ENCODE assay signal across 1 cellular context in the genomic region with DNA sequence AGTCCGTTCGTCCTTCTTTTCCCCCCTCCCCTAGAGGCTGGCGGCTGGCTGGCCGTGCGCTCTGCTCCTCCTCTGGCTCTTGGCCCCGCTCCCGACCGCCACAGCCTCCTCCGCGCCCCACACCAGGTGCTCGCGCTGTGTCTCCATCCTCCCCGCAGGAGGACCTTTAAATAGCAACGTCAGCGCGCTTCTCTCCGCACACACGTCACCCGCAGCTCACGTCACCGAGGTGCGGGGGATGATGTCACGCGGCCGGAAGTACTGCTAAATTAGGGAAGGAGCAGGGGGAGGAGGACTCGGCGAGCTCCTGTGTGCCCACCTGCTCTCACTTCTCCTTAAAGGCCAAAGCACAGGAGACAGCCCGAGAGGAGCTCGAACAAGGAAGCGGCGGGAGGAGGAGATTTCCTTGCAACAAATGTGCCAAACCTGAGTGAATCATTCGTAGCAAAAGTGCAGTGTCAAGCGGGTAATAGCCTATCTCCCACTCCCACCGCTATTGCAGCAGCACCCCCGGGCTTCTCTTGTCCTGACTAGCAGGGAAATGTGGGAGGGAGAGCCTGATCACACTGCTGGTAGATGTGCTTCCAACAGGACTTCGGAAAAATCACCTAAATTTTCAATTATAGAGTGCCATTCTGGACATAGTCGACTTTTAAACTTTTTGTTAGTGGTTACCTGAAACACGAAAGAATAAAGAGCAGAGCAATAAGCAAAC.
TF ChIP-seq lines count a peak whose summit lies in the region.

No MANE protein-coding gene starts in this region.

TF ChIP-seq in K562, 482 proteins besides CTCF, POLR2A, EP300 and RAD21 (continued from another document):
- TF ChIP-seq MGA (IDR thresholded peaks at IDR 0.05) = peak; percentile 62
- TF ChIP-seq NCOA1 (IDR thresholded peaks at IDR 0.05; ENCODE audit: low read depth) = peak; percentile 99
- peak in 1 of 3 experiments; percentile 76; a peak in 1 of 6 replicates for TF ChIP-seq ZBTB11 (CRISPR knock-in tag; IDR thresholded peaks at IDR 0.05)
- no peak for TF ChIP-seq PHTF2 (CRISPR knock-in tag; IDR thresholded peaks at IDR 0.05)
- TF ChIP-seq YBX1 (IDR thresholded peaks at IDR 0.05) = no peak
- TF ChIP-seq LEF1 (IDR thresholded peaks at IDR 0.05) = 0 out of 2 replicates have a peak, but pooled peaks have one; percentile 27
- peak; percentile 91 for TF ChIP-seq SP1 (CRISPR knock-in tag; IDR thresholded peaks at IDR 0.05)
- no peak for TF ChIP-seq SAFB2 (IDR thresholded peaks at IDR 0.05; ENCODE audit: borderline replicate concordance, low read depth, low read length, severe bottlenecking)
- TF ChIP-seq CHD1 (IDR thresholded peaks at IDR 0.05; ENCODE audit: low read length) = no peak
- TF ChIP-seq SRSF1 (IDR thresholded peaks at IDR 0.05; ENCODE audit: low read depth, low read length) = 0 out of 2 replicates have a peak, but pooled peaks have one; percentile 75
- no peak; the same call in 1 of the 2 replicates for TF ChIP-seq DMBX1 (CRISPR knock-in tag; IDR thresholded peaks at IDR 0.05; ENCODE audit: borderline replicate concordance)
- TF ChIP-seq OTX1 (CRISPR knock-in tag; IDR thresholded peaks at IDR 0.05) = peak; percentile 62; the same call in 1 of the 2 replicates
- peak; percentile 94 for TF ChIP-seq ZBTB1 (CRISPR knock-in tag; IDR thresholded peaks at IDR 0.05; ENCODE audit: borderline replicate concordance, low read depth)
- TF ChIP-seq ATF1 (CRISPR knock-in tag; IDR thresholded peaks at IDR 0.05) = peak; percentile 91
- TF ChIP-seq ATF1 (tag; IDR thresholded peaks at IDR 0.05) = peak; percentile 100
- TF ChIP-seq TEAD2 (tag; IDR thresholded peaks at IDR 0.05) = no peak
- no peak for TF ChIP-seq FUS (optimal IDR thresholded peaks at IDR 0.05; ENCODE audit: low read depth, low read length)
- peak; percentile 98 for TF ChIP-seq ATF3 (IDR thresholded peaks at IDR 0.05)
- TF ChIP-seq ATF3 (CRISPR knock-in tag; conservative IDR thresholded peaks at IDR 0.05) = peak; percentile 66; the same call in 1 of the 2 replicates
- TF ChIP-seq THAP7 (CRISPR knock-in tag; IDR thresholded peaks at IDR 0.05) = no peak
- TF ChIP-seq XRCC5 (IDR thresholded peaks at IDR 0.05; ENCODE audit: low read depth, low read length) = peak; percentile 70; the same call in 1 of the 2 replicates
- TF ChIP-seq CEBPG (CRISPR knock-in tag; IDR thresholded peaks at IDR 0.05) = peak; percentile 68
- TF ChIP-seq CEBPG (tag; conservative IDR thresholded peaks at IDR 0.05 in 1 of 2, IDR thresholded peaks at IDR 0.05 in 1 of 2) = peak in 1 of 2 experiments; percentile 48; a peak in 1 of 4 replicates
- TF ChIP-seq CBX3 (IDR thresholded peaks at IDR 0.05; ENCODE audit: borderline replicate concordance in 1 of 2, low read length in 2 of 2) = no peak; a peak in 1 of 3 replicates
- TF ChIP-seq MECOM (CRISPR knock-in tag; IDR thresholded peaks at IDR 0.05) = no peak
- peak; percentile 99 for TF ChIP-seq ZNF316 (IDR thresholded peaks at IDR 0.05)
- no peak for TF ChIP-seq ELF4 (CRISPR knock-in tag; IDR thresholded peaks at IDR 0.05)
